ENCODE assay signal across 1 cellular context in the genomic region with DNA sequence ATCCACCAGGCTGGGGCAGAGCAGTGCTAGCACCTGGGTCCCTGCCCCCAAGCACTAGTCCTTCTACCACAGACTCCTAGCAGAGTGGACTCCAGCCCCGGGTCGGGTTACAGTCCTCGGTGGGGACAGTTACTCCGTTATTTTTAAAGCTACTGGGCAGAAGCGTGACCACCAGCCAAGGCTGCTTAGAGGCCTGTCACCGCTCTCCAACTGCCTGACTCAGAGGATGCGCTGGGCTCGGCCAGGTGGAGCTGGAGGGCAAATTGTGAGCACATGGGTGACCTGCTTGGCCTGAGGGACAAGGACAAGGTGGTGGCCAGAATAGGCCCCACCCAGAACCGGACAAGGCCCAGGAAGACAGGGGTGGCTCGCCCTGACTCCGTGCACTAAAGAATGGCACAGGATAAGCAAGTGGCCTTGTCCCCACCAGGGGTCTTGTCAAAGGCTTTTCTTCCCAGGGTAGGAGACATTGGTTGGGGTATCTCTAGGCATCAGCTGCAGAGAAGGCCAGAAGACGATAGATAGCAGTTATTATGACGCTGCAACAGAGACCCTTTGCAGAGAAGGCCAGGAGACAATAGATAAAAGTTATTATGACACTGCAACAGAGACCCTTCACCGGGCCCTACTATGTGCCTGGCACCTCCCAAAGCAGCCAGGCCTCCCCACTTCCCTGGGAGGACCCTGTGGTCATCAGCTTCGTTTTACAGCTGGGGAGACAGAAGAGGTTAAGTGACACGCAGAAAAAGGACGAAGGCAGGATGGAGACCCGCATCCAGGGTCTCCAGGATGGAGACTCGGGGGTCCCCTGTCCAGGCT.
A peak's percentile ranks its signal among the peaks of the same experiment; 100 is the strongest.
TF ChIP-seq lines count a peak whose summit lies in the region.

No MANE protein-coding gene starts in this region.

TF ChIP-seq in K562, 482 proteins besides CTCF, POLR2A, EP300 and RAD21 (continued from another document and continues in another):
- TF ChIP-seq ZNF518B (CRISPR knock-in tag; IDR thresholded peaks at IDR 0.05) (no peak), ZNF695 (CRISPR knock-in tag; IDR thresholded peaks at IDR 0.05) (no peak), TAF1 (IDR thresholded peaks at IDR 0.05; ENCODE audit: control insufficient read depth, extremely low read depth, insufficient read depth, low read length, severe bottlenecking) (no peak), STAG1 (CRISPR knock-in tag; IDR thresholded peaks at IDR 0.05; ENCODE audit: borderline replicate concordance) (no peak), ZNF12 (CRISPR knock-in tag; IDR thresholded peaks at IDR 0.05) (no peak), ZNF318 (IDR thresholded peaks at IDR 0.05; ENCODE audit: borderline replicate concordance in 1 of 2, low read depth in 1 of 2) (no peak), PHTF2 (CRISPR knock-in tag; IDR thresholded peaks at IDR 0.05) (no peak), FUS (optimal IDR thresholded peaks at IDR 0.05; ENCODE audit: low read depth, low read length) (no peak), HDAC3 (IDR thresholded peaks at IDR 0.05; ENCODE audit: borderline replicate concordance, partially characterized antibody) (no peak), RFX5 (IDR thresholded peaks at IDR 0.05; ENCODE audit: low read depth, low read length) (no peak), ZBTB1 (CRISPR knock-in tag; IDR thresholded peaks at IDR 0.05; ENCODE audit: borderline replicate concordance, low read depth) (no peak), MED1 (CRISPR knock-in tag; IDR thresholded peaks at IDR 0.05; ENCODE audit: borderline replicate concordance) (no peak), GATA2 (CRISPR knock-in tag; IDR thresholded peaks at IDR 0.05) (no peak), NR4A1 (CRISPR knock-in tag; IDR thresholded peaks at IDR 0.05) (no peak), NR4A1 (tag; IDR thresholded peaks at IDR 0.05) (no peak), EZH2 (IDR thresholded peaks at IDR 0.05; ENCODE audit: borderline replicate concordance, low read depth, low read length) (no peak), LARP7 (IDR thresholded peaks at IDR 0.05) (no peak), JUNB (CRISPR knock-in tag; conservative IDR thresholded peaks at IDR 0.05) (no peak), POU5F1 (IDR thresholded peaks at IDR 0.05; ENCODE audit: borderline replicate concordance, low read depth, low read length, partially characterized antibody) (no peak), NFE2L1 (tag; IDR thresholded peaks at IDR 0.05; ENCODE audit: borderline replicate concordance, low read depth) (no peak), ZNF436 (CRISPR knock-in tag; IDR thresholded peaks at IDR 0.05) (no peak), BRD4 (IDR thresholded peaks at IDR 0.05) (no peak), CBX3 (IDR thresholded peaks at IDR 0.05; ENCODE audit: borderline replicate concordance in 1 of 2, low read length in 2 of 2) (no peak), MXI1 (IDR thresholded peaks at IDR 0.05; ENCODE audit: low read depth, low read length) (no peak), NFATC3 (IDR thresholded peaks at IDR 0.05) (no peak), PBX2 (CRISPR knock-in tag; IDR thresholded peaks at IDR 0.05; ENCODE audit: low read depth) (no peak), PBX2 (tag; conservative IDR thresholded peaks at IDR 0.05; ENCODE audit: low read depth) (no peak), PTTG1 (tag; IDR thresholded peaks at IDR 0.05; ENCODE audit: low read depth) (no peak), KAT8 (IDR thresholded peaks at IDR 0.05; ENCODE audit: low read depth) (no peak), CREB5 (CRISPR knock-in tag; IDR thresholded peaks at IDR 0.05) (no peak), FOXJ2 (tag; IDR thresholded peaks at IDR 0.05) (no peak), CBFA2T2 (conservative IDR thresholded peaks at IDR 0.05) (peak; percentile 79), ZFPM2 (CRISPR knock-in tag; IDR thresholded peaks at IDR 0.05) (no peak), MEIS2 (IDR thresholded peaks at IDR 0.05; ENCODE audit: partially characterized antibody) (no peak), SP2 (IDR thresholded peaks at IDR 0.05; ENCODE audit: extremely low read depth, low read depth, low read length, poor library complexity, severe bottlenecking) (no peak), ZNF444 (CRISPR knock-in tag; IDR thresholded peaks at IDR 0.05) (no peak), KDM2B (CRISPR knock-in tag; IDR thresholded peaks at IDR 0.05) (no peak), RBM15 (IDR thresholded peaks at IDR 0.05; ENCODE audit: insufficient read depth, low read length) (no peak)
- TF ChIP-seq, protein P1, sequence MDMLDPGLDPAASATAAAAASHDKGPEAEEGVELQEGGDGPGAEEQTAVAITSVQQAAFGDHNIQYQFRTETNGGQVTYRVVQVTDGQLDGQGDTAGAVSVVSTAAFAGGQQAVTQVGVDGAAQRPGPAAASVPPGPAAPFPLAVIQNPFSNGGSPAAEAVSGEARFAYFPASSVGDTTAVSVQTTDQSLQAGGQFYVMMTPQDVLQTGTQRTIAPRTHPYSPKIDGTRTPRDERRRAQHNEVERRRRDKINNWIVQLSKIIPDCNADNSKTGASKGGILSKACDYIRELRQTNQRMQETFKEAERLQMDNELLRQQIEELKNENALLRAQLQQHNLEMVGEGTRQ (CRISPR knock-in tag; IDR thresholded peaks at IDR 0.05): no peak
- TF ChIP-seq, protein P2, sequence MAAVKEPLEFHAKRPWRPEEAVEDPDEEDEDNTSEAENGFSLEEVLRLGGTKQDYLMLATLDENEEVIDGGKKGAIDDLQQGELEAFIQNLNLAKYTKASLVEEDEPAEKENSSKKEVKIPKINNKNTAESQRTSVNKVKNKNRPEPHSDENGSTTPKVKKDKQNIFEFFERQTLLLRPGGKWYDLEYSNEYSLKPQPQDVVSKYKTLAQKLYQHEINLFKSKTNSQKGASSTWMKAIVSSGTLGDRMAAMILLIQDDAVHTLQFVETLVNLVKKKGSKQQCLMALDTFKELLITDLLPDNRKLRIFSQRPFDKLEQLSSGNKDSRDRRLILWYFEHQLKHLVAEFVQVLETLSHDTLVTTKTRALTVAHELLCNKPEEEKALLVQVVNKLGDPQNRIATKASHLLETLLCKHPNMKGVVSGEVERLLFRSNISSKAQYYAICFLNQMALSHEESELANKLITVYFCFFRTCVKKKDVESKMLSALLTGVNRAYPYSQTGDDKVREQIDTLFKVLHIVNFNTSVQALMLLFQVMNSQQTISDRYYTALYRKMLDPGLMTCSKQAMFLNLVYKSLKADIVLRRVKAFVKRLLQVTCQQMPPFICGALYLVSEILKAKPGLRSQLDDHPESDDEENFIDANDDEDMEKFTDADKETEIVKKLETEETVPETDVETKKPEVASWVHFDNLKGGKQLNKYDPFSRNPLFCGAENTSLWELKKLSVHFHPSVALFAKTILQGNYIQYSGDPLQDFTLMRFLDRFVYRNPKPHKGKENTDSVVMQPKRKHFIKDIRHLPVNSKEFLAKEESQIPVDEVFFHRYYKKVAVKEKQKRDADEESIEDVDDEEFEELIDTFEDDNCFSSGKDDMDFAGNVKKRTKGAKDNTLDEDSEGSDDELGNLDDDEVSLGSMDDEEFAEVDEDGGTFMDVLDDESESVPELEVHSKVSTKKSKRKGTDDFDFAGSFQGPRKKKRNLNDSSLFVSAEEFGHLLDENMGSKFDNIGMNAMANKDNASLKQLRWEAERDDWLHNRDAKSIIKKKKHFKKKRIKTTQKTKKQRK (IDR thresholded peaks at IDR 0.05; ENCODE audit: borderline replicate concordance, low read depth, low read length): no peak
